9 cellular contexts compared by ENCODE assay signal in genomic region chr12:118053071-118053985, GRCh38. TPM values are rescaled to one million over a fixed set of nuclear protein-coding genes. Genes with fewer than 3 reads are reported as not detected.
DNase-seq lines count a peak whose midpoint lies in the region; ATAC-seq and TF ChIP-seq lines count a peak whose summit lies in the region.
"Had no signal": no experiment of that assay in that cellular context is flagged by ENCODE, and none has a peak within 500 bp of the region (broad histone marks: within the 10 kb centered on the region; RNA-seq: fewer than 3 reads in every experiment).

No MANE protein-coding gene starts in this region.

- peak overlapping the region; percentile 84 to 95 (median 94) for H3K27ac Mint-ChIP-seq in CD8-positive, alpha-beta memory T cell
- peak overlapping the region; percentile 83 to 85 for H3K27ac Mint-ChIP-seq in T-cell

- H3K27me3 ChIP-seq in CD8-positive, alpha-beta memory T cell (ENCODE audit: insufficient read depth, low read length, poor library complexity, severe bottlenecking) = no peaks in the 10 kb centered on the region
- no peaks in the 10 kb centered on the region for H3K27me3 ChIP-seq in esophagus muscularis mucosa
- H3K27me3 ChIP-seq in prostate gland (replicated peaks; ENCODE audit: insufficient read depth) = no peaks in the 10 kb centered on the region

- intact Hi-C loops in esophagus muscularis mucosa (cut with DNase I) (loop anchor here (5.0 kb wide), 1 partner anchor 36 kb away; the partner anchor contains the start of gene RFC5), prostate gland (cut with DNase I) (no loop called here), posterior vena cava (cut with DNase I) (no loop called here)

- POLR2A ChIA-PET in CD8-positive, alpha-beta memory T cell (lab: Charles Lee) = interaction anchor here (0.6 to 1.2 kb wide), 3 partner anchors 8 to 72 kb away, joined by 3 to 12 read pairs (median 4); no protein-coding TSS in a partner anchor
- POLR2A ChIA-PET in T-cell (lab: Charles Lee) = interaction anchor here in 1 of 2 donors (1.1 to 1.3 kb wide), 2 partner anchors 8 to 12 kb away, joined by 4 to 17 read pairs; partner anchors contain the start of gene WSB2

- peaks cover 8 to 35% (median 13%) of the 10 kb centered on the region in 3 donors for H3K36me3 Mint-ChIP-seq in CD8-positive, alpha-beta memory T cell
- peaks cover 28% of the 10 kb centered on the region for H3K36me3 Mint-ChIP-seq in T-cell

- no peaks in the 10 kb centered on the region for H3K9me3 ChIP-seq in CD8-positive, alpha-beta memory T cell (ENCODE audit: low read length)
- H3K9me3 ChIP-seq in esophagus muscularis mucosa (no peaks in the 10 kb centered on the region), prostate gland (no peaks in the 10 kb centered on the region)

- H3K27me3 Mint-ChIP-seq in CD8-positive, alpha-beta memory T cell = peaks cover 0 to 2% of the 10 kb centered on the region in 2 donors
- no peaks in the 10 kb centered on the region for H3K27me3 Mint-ChIP-seq in T-cell

- peaks cover 7% of the 10 kb centered on the region for H3K4me1 ChIP-seq in CD8-positive, alpha-beta memory T cell (ENCODE audit: insufficient read depth, low read length)
- H3K4me1 ChIP-seq in esophagus muscularis mucosa = peaks cover 42 to 56% (median 49%) of the 10 kb centered on the region in 4 donors
- H3K4me1 ChIP-seq in prostate gland (replicated peaks) = no peaks in the 10 kb centered on the region

- H3K4me1 Mint-ChIP-seq in CD8-positive, alpha-beta memory T cell = peaks cover 37 to 58% (median 54%) of the 10 kb centered on the region in 3 donors
- peaks cover 30 to 33% (median 32%) of the 10 kb centered on the region in 3 donors for H3K4me1 Mint-ChIP-seq in T-cell

- peak overlapping the region; percentile 53 for H3K27ac ChIP-seq in CD8-positive, alpha-beta memory T cell (ENCODE audit: low read depth, low read length)
- H3K27ac ChIP-seq in esophagus muscularis mucosa (replicated peaks in 1 of 4) (peak overlapping the region; percentile 47 to 77 (median 74)), prostate gland (peak overlapping the region; percentile 35 to 49)

- peak overlapping the region; percentile 24 to 69 (median 57) for H3K4me3 Mint-ChIP-seq in CD8-positive, alpha-beta memory T cell
- H3K4me3 Mint-ChIP-seq in T-cell = peak overlapping the region in 1 of 3 donors; percentile 13

- TF ChIP-seq EP300 in esophagus muscularis mucosa (IDR thresholded peaks at IDR 0.05) = no peak

- peaks cover 0 to 1% (median 0%) of the 10 kb centered on the region in 5 donors for H3K9me3 Mint-ChIP-seq in CD8-positive, alpha-beta memory T cell
- H3K9me3 Mint-ChIP-seq in T-cell = no peaks in the 10 kb centered on the region

- peak in 2 of 4 experiments; percentile 54 to 57 for ATAC-seq in T-cell (replicated peaks in 1 of 4)

- H3K36me3 ChIP-seq in CD8-positive, alpha-beta memory T cell (ENCODE audit: insufficient read depth, low read length) = peaks cover 6% of the 10 kb centered on the region
- peaks cover 18 to 32% (median 23%) of the 10 kb centered on the region in 4 donors for H3K36me3 ChIP-seq in esophagus muscularis mucosa
- no peaks in the 10 kb centered on the region for H3K36me3 ChIP-seq in prostate gland

- no peak overlapping the region for H3K4me3 ChIP-seq in CD8-positive, alpha-beta memory T cell (ENCODE audit: low read length)
- H3K4me3 ChIP-seq in esophagus muscularis mucosa = no peak overlapping the region
- no peak overlapping the region for H3K4me3 ChIP-seq in prostate gland

- CTCF ChIA-PET in CD8-positive, alpha-beta memory T cell (lab: Charles Lee) = interaction anchor here (1.3 to 4.6 kb wide), 2 partner anchors 11 to 323 kb away, joined by 3 to 36 read pairs; partner anchors contain the start of gene SUDS3
- CTCF ChIA-PET in T-cell (lab: Charles Lee) = interaction anchor here in 1 of 2 donors (0.5 to 1.5 kb wide), 4 partner anchors 7 to 325 kb away, joined by 3 to 4 read pairs (median 4); partner anchors contain the start of genes RFC5 and WSB2

- DNase-seq in CD8-positive, alpha-beta memory T cell = peak in 3 of 5 donors; percentile 23 to 56 (median 54)
- DNase-seq in T-cell (peak in 19 of 34 experiments; percentile 1 to 46 (median 17)), esophagus muscularis mucosa (ENCODE audit: extremely low spot score) (no peak), prostate gland (ENCODE audit: low spot score) (no peak), posterior vena cava (ENCODE audit: low spot score) (no peak), NCI-H524 (lab: John Stamatoyannopoulos, UW) (no peak), HK-2 (ENCODE audit: unreplicated experiment) (no peak)
- DNase-seq in stimulated activated CD4-positive, alpha-beta T cell treated with anti-CD3 and anti-CD28 coated beads, Interleukin-4, amount 100 ng/mL, for 4 hours = no peak
- DNase-seq: NCI-H2081 treated with DMSO at 0.1 percent for 48 hours had no signal

- WGBS in esophagus muscularis mucosa = 92% methylated on average over 10 of the region's 10 CpGs
- WGBS in prostate gland = 90% methylated on average over 10 of the region's 10 CpGs

- TF ChIP-seq CTCF in esophagus muscularis mucosa (IDR thresholded peaks at IDR 0.05) (no peak), prostate gland (IDR thresholded peaks at IDR 0.05) (no peak)

- TF ChIP-seq POLR2A in esophagus muscularis mucosa (IDR thresholded peaks at IDR 0.05; ENCODE audit: low read depth) (no peak), prostate gland (IDR thresholded peaks at IDR 0.05) (no peak)

RNA-seq across cellular contexts. Expression of gene WSB2, which starts 7.7 kb away (rescaled TPM):
- 10 to 100 TPM; 74.2 to 84.4 TPM for total RNA-seq in CD8-positive, alpha-beta memory T cell
- polyA plus RNA-seq in CD8-positive, alpha-beta memory T cell = 24.8 TPM
- total RNA-seq in T-cell (10 to 100 TPM; 19.6 to 33.7 (median 25.8) TPM), esophagus muscularis mucosa (10 to 100 TPM; 68.5 to 87.7 (median 81.7) TPM), prostate gland (10 to 100 TPM; 41.3 to 99.2 TPM), posterior vena cava (100 to 1,000 TPM in 1 of 2 donors, 10 to 100 TPM in 1; 73.1 to 107 TPM)

RNA-seq across cellular contexts. Expression of gene RFC5, which starts 36.8 kb away (rescaled TPM):
- total RNA-seq in CD8-positive, alpha-beta memory T cell = 10 to 100 TPM; 66.1 to 67.4 TPM
- 14.0 TPM for polyA plus RNA-seq in CD8-positive, alpha-beta memory T cell
- 10 to 100 TPM; 12.4 to 16.3 (median 13.5) TPM for total RNA-seq in T-cell
- 10 to 100 TPM in 2 of 4 donors, 1 to 10 TPM in 2; 8.7 to 11.3 (median 10.0) TPM for total RNA-seq in esophagus muscularis mucosa
- 10 to 100 TPM; 18.9 to 26.3 TPM for total RNA-seq in prostate gland
- 1 to 10 TPM; 6.0 to 7.0 TPM for total RNA-seq in posterior vena cava

RNA-seq across cellular contexts. Expression of gene VSIG10, which starts 50.5 kb away (rescaled TPM):
- 1 to 10 TPM; 7.9 to 9.0 TPM for total RNA-seq in CD8-positive, alpha-beta memory T cell
- 1.7 TPM for polyA plus RNA-seq in CD8-positive, alpha-beta memory T cell
- total RNA-seq in T-cell (1 to 10 TPM; 1.6 to 4.1 (median 3.2) TPM), esophagus muscularis mucosa (10 to 100 TPM; 14.1 to 71.7 (median 22.0) TPM), prostate gland (10 to 100 TPM; 39.8 to 49.5 TPM), posterior vena cava (10 to 100 TPM; 11.1 to 15.3 TPM)

Comparison
In these comparisons a context has a peak if more than half of its experiments do, and no peak if none do; other contexts are left out.
1. DNase-seq: peak in CD8-positive, alpha-beta memory T cell (3 of 5) and T-cell (19 of 34); none in esophagus muscularis mucosa (single experiment), prostate gland (single experiment), posterior vena cava (single experiment), NCI-H524 (0 of 2), HK-2 (single experiment) and stimulated activated CD4-positive, alpha-beta T cell treated with anti-CD3 and anti-CD28 coated beads, Interleukin-4, amount 100 ng/mL, for 4 hours (0 of 2).
2. Peak in every context shown above with its lines, with median percentiles within 50 percentile points of each other: H3K27ac ChIP-seq.